Comparison of ENCODE assay signal across 8 cellular contexts in genomic region chr16:31458835-31459721, GRCh38. TPM values are rescaled to one million over a fixed set of nuclear protein-coding genes. Genes with fewer than 3 reads are reported as not detected.
DNase-seq lines count a peak whose midpoint lies in the region; ATAC-seq, FAIRE-seq and TF ChIP-seq lines count a peak whose summit lies in the region.

ARMC5 (plus strand) TSS chr16:31459501; CDS start chr16:31459525, 24 bp downstream.

- H3K4me3 Mint-ChIP-seq in T-cell: peak within 1 kb of the TSS; percentile 87 to 90 (median 89)

- intact Hi-C loops in adrenal gland (cut with DNase I) (no loop called here), heart left ventricle (cut with DNase I) (loop anchor here in 7 of 10 donors (1.0 to 10.0 kb wide), 17 partner anchors 14 to 504 kb away; partner anchors contain the start of genes ZNF267 (in 4 of the 7), RUSF1 (in 3 of the 7), FUS (in 2 of the 7) and STX4 (in 2 of the 7)), posterior vena cava (cut with DNase I) (loop anchor here in 1 of 2 donors (10.0 kb wide), 1 partner anchor 474 kb away; the partner anchor contains the start of gene HSD3B7)

- DNase-seq in GM12892 (ENCODE audit: insufficient read length) (peak; percentile 81), NCI-H1436 treated with DMSO at 0.1 percent for 48 hours (lab: John Stamatoyannopoulos, UW) (peak; percentile 81), T-cell (peak; percentile 92 to 97 (median 95)), adrenal gland (peak; percentile 97 to 99 (median 98)), heart left ventricle (peak; percentile 98 to 99 (median 98)), posterior vena cava (ENCODE audit: low spot score) (peak; percentile 99), ureter (ENCODE audit: low spot score) (peak; percentile 98)

- H3K9me3 ChIP-seq in adrenal gland (replicated peaks in 1 of 3): no peaks in the 10 kb centered on the region
- H3K9me3 ChIP-seq in heart left ventricle: no peaks in the 10 kb centered on the region

- H3K36me3 ChIP-seq in adrenal gland (replicated peaks in 1 of 2): peaks cover 0 to 23% of the 10 kb centered on the region in 2 donors
- H3K36me3 ChIP-seq in heart left ventricle: peaks cover 0 to 25% (median 21%) of the 10 kb centered on the region in 9 donors

- TF ChIP-seq POLR2A in GM12892 (IDR thresholded peaks at IDR 0.05; ENCODE audit: low read depth, low read length) (peak; percentile 97), adrenal gland (IDR thresholded peaks at IDR 0.05) (peak; percentile 70 to 81), heart left ventricle (IDR thresholded peaks at IDR 0.05) (peak in 1 of 2 donors; percentile 19)

- CTCF ChIA-PET in T-cell (lab: Charles Lee): interaction anchor here in 1 of 2 donors (0.5 to 1.5 kb wide), 9 partner anchors 15 to 809 kb away, joined by 3 to 6 read pairs (median 3); partner anchors contain the start of genes KAT8, STX4 and ZNF267

- H3K36me3 Mint-ChIP-seq in T-cell: peaks cover 5% of the 10 kb centered on the region

- TF ChIP-seq CTCF in adrenal gland (IDR thresholded peaks at IDR 0.05) (peak; percentile 19 to 61 (median 44)), heart left ventricle (IDR thresholded peaks at IDR 0.05) (peak; percentile 39 to 83 (median 62))

- no peaks in the 10 kb centered on the region for H3K27me3 ChIP-seq in adrenal gland
- no peaks in the 10 kb centered on the region for H3K27me3 ChIP-seq in heart left ventricle

- H3K27ac Mint-ChIP-seq in T-cell: peak within 1 kb of the TSS; percentile 97 to 99

- H3K27me3 Mint-ChIP-seq in T-cell: no peaks in the 10 kb centered on the region

- H3K4me1 ChIP-seq in adrenal gland (replicated peaks in 1 of 2) (peaks cover 29 to 48% of the 10 kb centered on the region in 2 donors), heart left ventricle (peaks cover 0 to 57% (median 43%) of the 10 kb centered on the region in 12 donors)

- H3K9me3 Mint-ChIP-seq in T-cell: no peaks in the 10 kb centered on the region

- 0 to 1% (median 0%) methylated on average over 6 to 98 of the region's 98 CpGs for WGBS in adrenal gland, 4 donors
- WGBS in heart left ventricle, 4 donors: 0 to 1% (median 0%) methylated on average over 12 to 98 of the region's 98 CpGs

- H3K4me1 Mint-ChIP-seq in T-cell: peaks cover 36 to 49% (median 46%) of the 10 kb centered on the region in 3 donors

- ATAC-seq in HG02852 (IDR thresholded peaks at IDR 0.05; ENCODE audit: unreplicated experiment) (peak; percentile 75), T-cell (replicated peaks in 1 of 4) (peak; percentile 76 to 79 (median 78)), heart left ventricle (peak; percentile 82 to 90 (median 88))

- H3K27ac ChIP-seq in adrenal gland (peak within 1 kb of the TSS; percentile 96 to 100 (median 99)), heart left ventricle (peak within 1 kb of the TSS; percentile 94 to 100 (median 99))

- H3K4me3 ChIP-seq in adrenal gland (peak within 1 kb of the TSS; percentile 12 to 90 (median 64)), heart left ventricle (peak within 1 kb of the TSS; percentile 57 to 93 (median 80))

- FAIRE-seq in GM12892 (lab: Jason Lieb, UNC): no peak

- POLR2A ChIA-PET in T-cell (lab: Charles Lee): interaction anchor here (0.6 to 1.6 kb wide), 4 partner anchors 45 to 414 kb away, joined by 3 to 10 read pairs (median 4); partner anchors contain the start of genes ZNF267 (in 1 of the 2), ZNF646 (in 1 of the 2) and ZNF668 (in 1 of the 2)

RNA-seq across cellular contexts. Expression of gene ARMC5, which starts in this region (rescaled TPM):
- polyA plus RNA-seq in GM12892 (2012; ENCODE audit: missing spikeins): 1.9 TPM
- total RNA-seq in T-cell (10 to 100 TPM in 3 of 5 donors, 1 to 10 TPM in 2; 9.3 to 16.6 (median 10.2) TPM), adrenal gland (10 to 100 TPM in 6 of 8 donors, 1 to 10 TPM in 2; 9.1 to 20.3 (median 12.0) TPM), heart left ventricle (1 to 10 TPM; 4.1 to 9.2 (median 6.5) TPM), posterior vena cava (1 to 10 TPM; 6.4 to 8.3 TPM), ureter (9.7 TPM)
- polyA plus RNA-seq in adrenal gland (10 to 100 TPM in 2 of 3 donors, 1 to 10 TPM in 1; 2.9 to 37.9 (median 24.5) TPM), heart left ventricle (1 to 10 TPM; 6.6 to 8.2 TPM)

Comparison
In these comparisons a context has a peak if more than half of its experiments do, and no peak if none do; other contexts are left out.
1. Peak in every context shown above with its lines: DNase-seq, ATAC-seq, H3K4me3 ChIP-seq and H3K27ac ChIP-seq.
2. intact Hi-C loops: an anchor here in heart left ventricle (1.0 to 10.0 kb wide); none called in adrenal gland.